ENCODE assay signal across 9 cellular contexts in genomic region chr12:123712780-123713319, GRCh38. TPM values are rescaled to one million over a fixed set of nuclear protein-coding genes. Genes with fewer than 3 reads are reported as not detected.
DNase-seq lines count a peak whose midpoint lies in the region; ATAC-seq, FAIRE-seq and TF ChIP-seq lines count a peak whose summit lies in the region.
"Had no signal": no experiment of that assay in that cellular context is flagged by ENCODE, and none has a peak within 500 bp of the region (broad histone marks: within the 10 kb centered on the region; RNA-seq: fewer than 3 reads in every experiment).

No MANE protein-coding gene starts in this region.

- peaks cover 25% of the 10 kb centered on the region for H3K4me1 ChIP-seq in BLaER1
- peaks cover 15% of the 10 kb centered on the region for H3K4me1 ChIP-seq in GM12878 (ENCODE audit: control insufficient read depth, insufficient read depth, low read length)

- TF ChIP-seq CTCF in GM12878 (IDR thresholded peaks at IDR 0.05 in 2 of 3, conservative IDR thresholded peaks at IDR 0.05 in 1 of 3; ENCODE audit: control insufficient read depth in 2 of 3, extremely low read depth in 1 of 3, insufficient read depth in 1 of 3, low read depth in 3 of 3, low read length in 3 of 3), result no peak

- RAD21 ChIA-PET in GM12878 (lab: Charles Lee; ENCODE audit: unreplicated experiment), result interaction anchor here (0.8 to 3.7 kb wide), 14 partner anchors 10 to 480 kb away, joined by 3 to 26 read pairs (median 6); partner anchors contain the start of genes DDX55, DNAH10 and TCTN2

- no peaks in the 10 kb centered on the region for H3K27me3 Mint-ChIP-seq in memory B cell

- TF ChIP-seq EP300 in GM12878 (IDR thresholded peaks at IDR 0.05; ENCODE audit: borderline replicate concordance in 1 of 2, control insufficient read depth in 1 of 2, low read depth in 2 of 2, low read length in 2 of 2), result no peak

- H3K4me3 ChIP-seq in BLaER1 (peak overlapping the region; percentile 100), GM12878 (peak overlapping the region; percentile 84)
- H3K4me3 ChIP-seq in Jurkat, Clone E6-1 (ENCODE audit: low read length), result peak overlapping the region; percentile 82

- POLR2A ChIA-PET in GM12878 (lab: Charles Lee), result interaction anchor here (0.5 to 5.5 kb wide), 14 partner anchors 11 to 507 kb away, joined by 3 to 56 read pairs (median 4); partner anchors contain the start of genes DDX55, EIF2B1 and GTF2H3

- DNase-seq in Jurkat, Clone E6-1 (ENCODE audit: low read depth, low spot score), result no peak
- DNase-seq in GM12878 (ENCODE audit: low read depth, low spot score), result no peak
- DNase-seq in memory B cell (ENCODE audit: low spot score in 2 of 2), result no peak
- no peak for DNase-seq in activated gamma-delta T cell (lab: John Stamatoyannopoulos, UW)
- no peak for DNase-seq in NCI-H187 treated with DMSO at 0.1 percent for 48 hours (lab: John Stamatoyannopoulos, UW)
- no peak for DNase-seq in NCI-H2196 (lab: John Stamatoyannopoulos, UW; ENCODE audit: unreplicated experiment)

- CTCF ChIA-PET in GM12878 (lab: Yijun Ruan, JAX), result interaction anchor here (1.2 to 2.5 kb wide), 9 partner anchors 9 to 280 kb away, joined by 3 to 9 read pairs (median 4); no protein-coding TSS in a partner anchor

- H2AFZ ChIP-seq in GM12878 (ENCODE audit: control insufficient read depth, low read depth, low read length), result peak overlapping the region; percentile 64

- peaks cover 41% of the 10 kb centered on the region for H4K20me1 ChIP-seq in BLaER1
- no peaks in the 10 kb centered on the region for H4K20me1 ChIP-seq in GM12878 (ENCODE audit: control insufficient read depth, insufficient read depth)

- H3K9me3 ChIP-seq in BLaER1, result no peaks in the 10 kb centered on the region
- H3K9me3 ChIP-seq in GM12878 (replicated peaks; ENCODE audit: control insufficient read depth, insufficient read depth, low read length), result no peaks in the 10 kb centered on the region

- H3K4me3 Mint-ChIP-seq in memory B cell, result peak overlapping the region; percentile 68

- FAIRE-seq in GM12878 (lab: Jason Lieb, UNC), result no peak
- FAIRE-seq: islet of Langerhans had no signal

- peaks cover 34% of the 10 kb centered on the region for H3K79me2 ChIP-seq in GM12878 (ENCODE audit: control insufficient read depth, insufficient read depth, low read length)

- H3K4me2 ChIP-seq in BLaER1, result peak overlapping the region; percentile 87
- H3K4me2 ChIP-seq in GM12878 (ENCODE audit: control insufficient read depth, insufficient read depth), result peak overlapping the region; percentile 100

- H3K4me1 Mint-ChIP-seq in memory B cell, result peaks cover 20% of the 10 kb centered on the region

- no peak for TF ChIP-seq POLR2A in GM12878 (IDR thresholded peaks at IDR 0.05; ENCODE audit: low read depth, low read length)

- SMC1A ChIA-PET in GM12878 (lab: Charles Lee; ENCODE audit: uncharacterized antibody, unreplicated experiment), result interaction anchor here (0.6 to 5.2 kb wide), 12 partner anchors 12 to 271 kb away, joined by 3 to 32 read pairs (median 6); partner anchors contain the start of genes EIF2B1, GTF2H3 and TCTN2

- intact Hi-C loops in GM12878 (cut with micrococcal nuclease; ENCODE audit: unreplicated experiment), result loop anchor here (5.0 kb wide), 1 partner anchor 56 kb away; no protein-coding TSS in a partner anchor

- TF ChIP-seq RAD21 in GM12878 (IDR thresholded peaks at IDR 0.05; ENCODE audit: insufficient read depth, low read depth, low read length), result no peak

- 1% methylated on average over 26 of the region's 26 CpGs for WGBS in GM12878 (ENCODE audit: insufficient coverage, insufficient replicate concordance, low lambda C conversion rate, missing lambda C conversion rate)

- H3K27ac Mint-ChIP-seq in memory B cell, result peak overlapping the region; percentile 36

- no peaks in the 10 kb centered on the region for H3K9me3 Mint-ChIP-seq in memory B cell

- H3K36me3 Mint-ChIP-seq in memory B cell, result no peaks in the 10 kb centered on the region

- H3K27ac ChIP-seq in BLaER1, result peak overlapping the region; percentile 92
- H3K27ac ChIP-seq in GM12878 (ENCODE audit: control insufficient read depth, insufficient read depth), result peak overlapping the region; percentile 91

- H3K36me3 ChIP-seq in BLaER1, result peaks cover 4% of the 10 kb centered on the region
- H3K36me3 ChIP-seq in GM12878 (ENCODE audit: control insufficient read depth in 2 of 2, insufficient read depth in 2 of 2, low read length in 1 of 2), result no peaks in the 10 kb centered on the region; a peak in 2 of 4 replicates

- ATAC-seq in GM12878 (no peak; the same call in 1 of the 3 replicates), memory B cell (ENCODE audit: low read depth) (no peak), GM19452 (IDR thresholded peaks at IDR 0.05; ENCODE audit: unreplicated experiment) (no peak)

- H3K9ac ChIP-seq in BLaER1 (peak overlapping the region; percentile 96), GM12878 (ENCODE audit: control insufficient read depth, insufficient read depth, low read length) (peak overlapping the region; percentile 83)

- no TSS peak for BruUV-seq in GM12878 (replicated peaks; lab: Mats Ljungman, UMichigan)

- no peaks in the 10 kb centered on the region for H3K27me3 ChIP-seq in BLaER1
- H3K27me3 ChIP-seq in GM12878 (replicated peaks in 1 of 2; ENCODE audit: control insufficient read depth in 2 of 2, insufficient read depth in 2 of 2, low read length in 1 of 2), result no peaks in the 10 kb centered on the region

- in situ Hi-C loops in GM12878 (cut with MboI), result no loop called here

TF ChIP-seq in GM12878, 131 proteins besides CTCF, POLR2A, EP300 and RAD21 (continues in another document):
- no peak for TF ChIP-seq CBX3 (IDR thresholded peaks at IDR 0.05; ENCODE audit: borderline replicate concordance, low read depth)
- TF ChIP-seq NR2C1 (IDR thresholded peaks at IDR 0.05), result no peak
- no peak for TF ChIP-seq CHD1 (IDR thresholded peaks at IDR 0.05; ENCODE audit: low read depth, low read length)
- TF ChIP-seq MYB (IDR thresholded peaks at IDR 0.05; ENCODE audit: borderline replicate concordance, low read depth, low read length), result no peak
- TF ChIP-seq RFX5 (IDR thresholded peaks at IDR 0.05; ENCODE audit: low read depth, low read length), result no peak

RNA-seq across cellular contexts. Expression of gene ATP6V0A2, which starts 0.7 kb away (rescaled TPM):
- polyA plus RNA-seq in Jurkat, Clone E6-1 (2012; ENCODE audit: insufficient read depth, insufficient read length), result 20.6 TPM
- total RNA-seq in GM12878 (2013; cell fraction: nucleolus; rRNA removed), result 151 and 172 TPM in 2 replicates
- total RNA-seq in GM12878 (2014; rRNA removed) (51.1 and 53.8 TPM in 2 replicates), GM12878 (2014; rRNA removed; fragmentation: Illumina TruSeq; extraction: Trizol) (28.3 and 28.9 TPM in 2 replicates), GM12878 (2021) (50.3 and 52.3 TPM in 2 replicates)
- 9.5 TPM for polyA plus RNA-seq in GM12878 (2011; ENCODE audit: low read depth)
- polyA plus RNA-seq in GM12878 (2011; rRNA removed) (47.9 and 49.6 TPM in 2 replicates), GM12878 (2014; fragmentation: Illumina TruSeq; extraction: Trizol) (32.3 and 41.0 TPM in 2 replicates), GM12878 (2014; fragmentation: Nextera tagmentation; extraction: Ambion mirVana) (10 to 100 TPM in 1 of 2 experiments, 1 to 10 TPM in 1; 9.2 to 17.7 TPM), GM12878 (2014; rRNA removed) (35.0 and 41.4 TPM in 2 replicates), GM12878 (2016; fragmentation: Nextera tagmentation; extraction: Ambion mirVana) (10 to 100 TPM; 36.7 to 39.9 TPM)
- polyA plus RNA-seq in GM12878 (2011; cell fraction: cytosol; rRNA removed), result 29.6 and 34.3 TPM in 2 replicates
- 48.8 and 49.0 TPM in 2 replicates for polyA plus RNA-seq in GM12878 (2011; cell fraction: nucleus; rRNA removed)
- polyA plus RNA-seq in GM12878 (2012), result 16.5 and 19.2 TPM in 2 replicates
- polyA minus RNA-seq in GM12878 (2011; rRNA and poly(A)+ RNA removed), result 69.7 and 75.3 TPM in 2 replicates
- 17.8 and 21.3 TPM in 2 replicates for polyA minus RNA-seq in GM12878 (2011; cell fraction: cytosol; rRNA and poly(A)+ RNA removed)
- 24.5 and 34.2 TPM in 2 replicates for polyA minus RNA-seq in GM12878 (2011; cell fraction: nucleus; rRNA and poly(A)+ RNA removed)

RNA-seq across cellular contexts. Expression of gene TCTN2, which starts 41.9 kb away (rescaled TPM):
- polyA plus RNA-seq in Jurkat, Clone E6-1 (2012; ENCODE audit: insufficient read depth, insufficient read length), result 2.7 TPM
- 27.0 and 32.0 TPM in 2 replicates for total RNA-seq in GM12878 (2013; cell fraction: nucleolus; rRNA removed)
- total RNA-seq in GM12878 (2014; rRNA removed) (4.2 and 4.7 TPM in 2 replicates), GM12878 (2014; rRNA removed; fragmentation: Illumina TruSeq; extraction: Trizol) (3.1 and 3.2 TPM in 2 replicates), GM12878 (2021) (3.6 and 5.5 TPM in 2 replicates)
- 4.6 TPM for polyA plus RNA-seq in GM12878 (2011; ENCODE audit: low read depth)
- polyA plus RNA-seq in GM12878 (2011; rRNA removed) (3.3 and 3.9 TPM in 2 replicates), GM12878 (2014; fragmentation: Illumina TruSeq; extraction: Trizol) (3.8 and 4.8 TPM in 2 replicates), GM12878 (2014; fragmentation: Nextera tagmentation; extraction: Ambion mirVana) (under 1 TPM; 0.55 to 0.76 TPM), GM12878 (2014; rRNA removed) (2.8 and 3.4 TPM in 2 replicates), GM12878 (2016; fragmentation: Nextera tagmentation; extraction: Ambion mirVana) (1 to 10 TPM; 2.5 to 2.6 TPM)
- polyA plus RNA-seq in GM12878 (2011; cell fraction: cytosol; rRNA removed), result 3.5 and 4.8 TPM in 2 replicates
- polyA plus RNA-seq in GM12878 (2011; cell fraction: nucleus; rRNA removed), result 7.0 and 7.3 TPM in 2 replicates
- 4.6 and 4.8 TPM in 2 replicates for polyA plus RNA-seq in GM12878 (2012)
- 6.2 and 6.4 TPM in 2 replicates for polyA minus RNA-seq in GM12878 (2011; rRNA and poly(A)+ RNA removed)
- polyA minus RNA-seq in GM12878 (2011; cell fraction: cytosol; rRNA and poly(A)+ RNA removed), result 1.9 and 2.6 TPM in 2 replicates
- polyA minus RNA-seq in GM12878 (2011; cell fraction: nucleus; rRNA and poly(A)+ RNA removed), result 2.7 and 5.4 TPM in 2 replicates

RNA-seq across cellular contexts. Expression of gene DNAH10, which starts 49.3 kb away (rescaled TPM):
- 1.7 TPM for polyA plus RNA-seq in Jurkat, Clone E6-1 (2012; ENCODE audit: insufficient read depth, insufficient read length)
- 0.44 and 0.86 TPM in 2 replicates for total RNA-seq in GM12878 (2013; cell fraction: nucleolus; rRNA removed)
- 0.05 and 0.06 TPM in 2 replicates for total RNA-seq in GM12878 (2014; rRNA removed)
- 0.04 and 0.09 TPM in 2 replicates for total RNA-seq in GM12878 (2014; rRNA removed; fragmentation: Illumina TruSeq; extraction: Trizol)
- 0.18 and 0.53 TPM in 2 replicates for total RNA-seq in GM12878 (2021)
- not detected for polyA plus RNA-seq in GM12878 (2011; ENCODE audit: low read depth)
- 0.01 and 0.06 TPM in 2 replicates for polyA plus RNA-seq in GM12878 (2011; rRNA removed)
- polyA plus RNA-seq in GM12878 (2011; cell fraction: cytosol; rRNA removed), result 0.03 TPM in 2 replicates
- polyA plus RNA-seq in GM12878 (2011; cell fraction: nucleus; rRNA removed), result 0.15 and 0.16 TPM in 2 replicates
- polyA plus RNA-seq in GM12878 (2012), result 0.03 and 0.10 TPM in 2 replicates
- 0.03 and 0.06 TPM in 2 replicates for polyA plus RNA-seq in GM12878 (2014; fragmentation: Illumina TruSeq; extraction: Trizol)
- under 1 TPM; 0.04 to 0.05 TPM for polyA plus RNA-seq in GM12878 (2014; fragmentation: Nextera tagmentation; extraction: Ambion mirVana)
- 0.05 and 0.10 TPM in 2 replicates for polyA plus RNA-seq in GM12878 (2014; rRNA removed)
- under 1 TPM; 0.05 to 0.32 TPM for polyA plus RNA-seq in GM12878 (2016; fragmentation: Nextera tagmentation; extraction: Ambion mirVana)
- polyA minus RNA-seq in GM12878 (2011; rRNA and poly(A)+ RNA removed), result 0.10 TPM in 1 of 2 replicates, not detected in the other
- not detected in 2 replicates for polyA minus RNA-seq in GM12878 (2011; cell fraction: cytosol; rRNA and poly(A)+ RNA removed)
- 0.12 and 0.19 TPM in 2 replicates for polyA minus RNA-seq in GM12878 (2011; cell fraction: nucleus; rRNA and poly(A)+ RNA removed)
